ENCODE assay signal across 12 cellular contexts in the genomic region with DNA sequence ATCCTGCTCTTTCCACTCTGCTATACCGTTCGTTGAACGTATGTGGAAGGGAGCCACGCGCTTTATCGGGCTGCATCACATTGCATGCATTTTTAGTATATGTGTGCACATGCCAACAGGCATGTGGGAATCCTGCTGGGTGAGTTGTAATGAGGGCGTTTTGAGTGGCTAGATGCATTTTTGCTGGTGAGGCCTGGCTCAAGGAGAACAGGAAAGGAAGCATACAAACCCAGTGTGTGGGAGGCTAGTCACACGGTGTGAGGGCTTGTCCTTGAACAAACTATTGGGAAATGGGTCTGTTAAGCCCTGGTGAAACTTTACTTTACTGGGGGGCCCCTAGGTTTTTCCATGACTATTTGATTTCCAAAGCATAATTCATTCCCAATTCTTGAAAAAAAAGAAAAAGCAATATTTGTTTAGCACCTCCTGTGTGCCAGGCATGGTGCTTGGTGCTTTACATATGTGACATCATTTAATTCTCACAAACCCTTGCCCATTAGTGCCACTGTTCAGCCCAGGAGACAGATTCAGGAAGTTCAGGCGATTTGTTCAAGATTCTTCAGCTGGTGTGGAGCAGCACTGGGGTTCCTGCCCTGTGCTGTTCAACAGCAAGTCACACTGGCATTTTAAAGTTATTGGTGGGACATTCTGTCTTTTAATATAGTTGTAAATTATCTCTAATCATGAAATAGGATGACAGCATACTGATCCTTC. TPM values are rescaled to one million over a fixed set of nuclear protein-coding genes. Genes with fewer than 3 reads are reported as not detected.
DNase-seq lines count a peak whose midpoint lies in the region; ATAC-seq and TF ChIP-seq lines count a peak whose summit lies in the region.
"Had no signal": no experiment of that assay in that cellular context is flagged by ENCODE, and none has a peak within 500 bp of the region (broad histone marks: within the 10 kb centered on the region; RNA-seq: fewer than 3 reads in every experiment).

No MANE protein-coding gene starts in this region.

- in situ Hi-C loops in brain microvascular endothelial cell (cut with HindIII; ENCODE audit: low pct_ligation_motif_present, low sequenced_read_pairs) = no loop called here

- peak overlapping the region in 2 of 3 donors; percentile 15 to 90 for H3K27ac Mint-ChIP-seq in IgD-negative memory B cell
- H3K27ac Mint-ChIP-seq in stimulated activated effector memory CD8-positive, alpha-beta T cell treated with anti-CD3 and anti-CD28 coated beads, Interleukin-12 subunit alpha, Interleukin-12 subunit beta, amount 100 ng/mL, for 72 hours = no peak overlapping the region
- H3K27ac Mint-ChIP-seq: WTC11 had no signal

- ATAC-seq in left lung = peak; percentile 76
- no peak for ATAC-seq in stimulated activated effector memory CD8-positive, alpha-beta T cell treated with anti-CD3 and anti-CD28 coated beads, Interleukin-12 subunit alpha, Interleukin-12 subunit beta, amount 100 ng/mL, for 72 hours
- no peak for ATAC-seq in GM19328 (IDR thresholded peaks at IDR 0.05; ENCODE audit: unreplicated experiment)
- ATAC-seq: WTC11 had no signal

- intact Hi-C loops in left lung (cut with DNase I) = no loop called here

- DNase-seq in brain microvascular endothelial cell (peak; percentile 62), left lung (peak in 1 of 2 donors; percentile 67), ureter (ENCODE audit: low spot score) (peak; percentile 61), T1000 (lab: John Stamatoyannopoulos, UW) (no peak)
- no peak for DNase-seq in stimulated activated effector memory CD8-positive, alpha-beta T cell treated with anti-CD3 and anti-CD28 coated beads, Interleukin-12 subunit alpha, Interleukin-12 subunit beta, amount 100 ng/mL, for 72 hours (ENCODE audit: low spot score in 2 of 2)
- DNase-seq: activated effector memory CD4-positive, alpha-beta T cell treated with anti-CD3 and anti-CD28 coated beads, Interleukin-2, amount 50 U/mL, for 16 hours; GDM1; left cardiac atrium; NCI-H1436 treated with DMSO at 0.1 percent for 48 hours had no signal

- H3K27ac ChIP-seq in brain microvascular endothelial cell (no peak overlapping the region), left lung (peak overlapping the region; percentile 56 to 57)

- H3K36me3 ChIP-seq in brain microvascular endothelial cell (replicated peaks) (no peaks in the 10 kb centered on the region), left lung (no peaks in the 10 kb centered on the region)

- no peak for TF ChIP-seq CTCF in brain microvascular endothelial cell (IDR thresholded peaks at IDR 0.05; ENCODE audit: low read depth, low read length, missing control alignments)
- no peak for TF ChIP-seq CTCF in left lung (IDR thresholded peaks at IDR 0.05)

- H3K9me3 ChIP-seq in left lung = no peaks in the 10 kb centered on the region

- peaks cover 7% of the 10 kb centered on the region for H3K36me3 Mint-ChIP-seq in IgD-negative memory B cell
- no peaks in the 10 kb centered on the region for H3K36me3 Mint-ChIP-seq in stimulated activated effector memory CD8-positive, alpha-beta T cell treated with anti-CD3 and anti-CD28 coated beads, Interleukin-12 subunit alpha, Interleukin-12 subunit beta, amount 100 ng/mL, for 72 hours
- H3K36me3 Mint-ChIP-seq: WTC11 had no signal

- H3K4me1 Mint-ChIP-seq in IgD-negative memory B cell = peaks cover 60 to 62% (median 60%) of the 10 kb centered on the region in 3 donors
- peaks cover 54% of the 10 kb centered on the region for H3K4me1 Mint-ChIP-seq in stimulated activated effector memory CD8-positive, alpha-beta T cell treated with anti-CD3 and anti-CD28 coated beads, Interleukin-12 subunit alpha, Interleukin-12 subunit beta, amount 100 ng/mL, for 72 hours

- peaks cover 1% of the 10 kb centered on the region for H3K27me3 Mint-ChIP-seq in IgD-negative memory B cell

- peak overlapping the region in 1 of 4 donors; percentile 31 for H3K4me3 Mint-ChIP-seq in IgD-negative memory B cell
- no peak overlapping the region for H3K4me3 Mint-ChIP-seq in stimulated activated effector memory CD8-positive, alpha-beta T cell treated with anti-CD3 and anti-CD28 coated beads, Interleukin-12 subunit alpha, Interleukin-12 subunit beta, amount 100 ng/mL, for 72 hours
- H3K4me3 Mint-ChIP-seq: WTC11 had no signal

- H3K4me3 ChIP-seq in brain microvascular endothelial cell (ENCODE audit: low read depth, low read length) (no peak overlapping the region), left lung (no peak overlapping the region)

- peaks cover 3 to 39% of the 10 kb centered on the region in 2 donors for H3K4me1 ChIP-seq in left lung

- H3K9me3 Mint-ChIP-seq in IgD-negative memory B cell = no peaks in the 10 kb centered on the region
- no peaks in the 10 kb centered on the region for H3K9me3 Mint-ChIP-seq in stimulated activated effector memory CD8-positive, alpha-beta T cell treated with anti-CD3 and anti-CD28 coated beads, Interleukin-12 subunit alpha, Interleukin-12 subunit beta, amount 100 ng/mL, for 72 hours
- H3K9me3 Mint-ChIP-seq: WTC11 had no signal

- H3K27me3 ChIP-seq in brain microvascular endothelial cell (replicated peaks) (no peaks in the 10 kb centered on the region), left lung (no peaks in the 10 kb centered on the region)

RNA-seq across cellular contexts. Expression of a gene that starts 25.6 kb away (rescaled TPM):
- polyA plus RNA-seq in IgD-negative memory B cell = 217 TPM
- total RNA-seq in left lung (100 to 1,000 TPM; 102 to 135 TPM), ureter (37.9 TPM)

Comparison
In these comparisons a context has a peak if more than half of its experiments do, and no peak if none do; other contexts are left out.
1. DNase-seq: peak in brain microvascular endothelial cell (single experiment) and ureter (single experiment); none in T1000 (single experiment) and stimulated activated effector memory CD8-positive, alpha-beta T cell treated with anti-CD3 and anti-CD28 coated beads, Interleukin-12 subunit alpha, Interleukin-12 subunit beta, amount 100 ng/mL, for 72 hours (0 of 2).